In genomic region chr4:182752158-182752910, GRCh38 we compare ENCODE assay signal across 16 cellular contexts.
DNase-seq lines count a peak whose midpoint lies in the region; ATAC-seq, FAIRE-seq and TF ChIP-seq lines count a peak whose summit lies in the region.
"Had no signal": no experiment of that assay in that cellular context is flagged by ENCODE, and none has a peak within 500 bp of the region (broad histone marks: within the 10 kb centered on the region; RNA-seq: fewer than 3 reads in every experiment).

No MANE protein-coding gene starts in this region.

- no peak overlapping the region for H3K4me3 ChIP-seq in astrocyte (ENCODE audit: insufficient read depth, low read depth, low read length)
- no peak overlapping the region for H3K4me3 ChIP-seq in smooth muscle cell
- H3K4me3 ChIP-seq: GM12878, left ventricle myocardium inferior had no signal

- no peak for ATAC-seq in stimulated activated naive CD8-positive, alpha-beta T cell treated with anti-CD3 and anti-CD28 coated beads, Interleukin-15, amount 100 ng/mL, for 72 hours
- ATAC-seq in HG02981 (IDR thresholded peaks at IDR 0.05; ENCODE audit: unreplicated experiment) = no peak
- ATAC-seq: activated CD4-positive, alpha-beta T cell treated with anti-CD3 and anti-CD28 coated beads for 36 hours; GM12878 had no signal

- H3K9ac ChIP-seq in astrocyte (ENCODE audit: low read length) = peak overlapping the region; percentile 63
- peak overlapping the region; percentile 70 for H3K9ac ChIP-seq in smooth muscle cell (ENCODE audit: low read depth)

- H3K36me3 ChIP-seq in astrocyte (ENCODE audit: insufficient read depth, low read length) (peaks cover 13% of the 10 kb centered on the region), smooth muscle cell (ENCODE audit: low read depth) (peaks cover 20% of the 10 kb centered on the region)
- H3K36me3 ChIP-seq: left ventricle myocardium inferior had no signal

- H3F3A ChIP-seq in smooth muscle cell (ENCODE audit: low read depth) = peaks cover 4% of the 10 kb centered on the region

- DNase-seq in HFFc6 = peak; percentile 89
- DNase-seq in astrocyte (ENCODE audit: low read depth) = peak; percentile 94
- peak; percentile 56 for DNase-seq in glomerular endothelial cell (ENCODE audit: extremely low read depth, low read depth, low spot score)
- no peak for DNase-seq in smooth muscle cell (lab: John Stamatoyannopoulos, UW; ENCODE audit: unreplicated experiment)
- DNase-seq in stimulated activated naive CD8-positive, alpha-beta T cell treated with anti-CD3 and anti-CD28 coated beads, Interleukin-15, amount 100 ng/mL, for 72 hours = no peak
- no peak for DNase-seq in RCC 7860 (ENCODE audit: low spot score)
- DNase-seq in HuH-7.5 (ENCODE audit: low spot score) = no peak
- DNase-seq: activated CD4-positive, alpha-beta T cell treated with anti-CD3 and anti-CD28 coated beads for 36 hours; central memory CD4-positive, alpha-beta T cell; left ventricle myocardium inferior; MV-4-11; NCI-H524; posterior cingulate gyrus had no signal

- peaks cover 65% of the 10 kb centered on the region for H3K4me1 Mint-ChIP-seq in HFFc6 (ENCODE audit: low read depth)
- H3K4me1 Mint-ChIP-seq in astrocyte (ENCODE audit: low read depth, unreplicated experiment) = peaks cover 21% of the 10 kb centered on the region
- no peaks in the 10 kb centered on the region for H3K4me1 Mint-ChIP-seq in stimulated activated naive CD8-positive, alpha-beta T cell treated with anti-CD3 and anti-CD28 coated beads, Interleukin-15, amount 100 ng/mL, for 72 hours
- H3K4me1 Mint-ChIP-seq: activated CD4-positive, alpha-beta T cell treated with anti-CD3 and anti-CD28 coated beads for 36 hours had no signal

- no peaks in the 10 kb centered on the region for H3K27me3 ChIP-seq in astrocyte (ENCODE audit: insufficient read depth, low read length)
- no peaks in the 10 kb centered on the region for H3K27me3 ChIP-seq in smooth muscle cell (ENCODE audit: low read depth)

- TF ChIP-seq CTCF in HFFc6 (IDR thresholded peaks at IDR 0.05) = no peak
- no peak for TF ChIP-seq CTCF in astrocyte (IDR thresholded peaks at IDR 0.05; ENCODE audit: insufficient read depth, low read depth, low read length)
- TF ChIP-seq CTCF in smooth muscle cell (IDR thresholded peaks at IDR 0.05; ENCODE audit: borderline replicate concordance, insufficient read depth, poor library complexity, severe bottlenecking) = no peak

- H2AFZ ChIP-seq in astrocyte (ENCODE audit: low read depth, low read length) (no peak overlapping the region), smooth muscle cell (ENCODE audit: low read depth) (no peak overlapping the region)

- H4K20me1 ChIP-seq in astrocyte (ENCODE audit: insufficient read depth, low read length) (no peaks in the 10 kb centered on the region), smooth muscle cell (ENCODE audit: low read depth) (peaks cover 4% of the 10 kb centered on the region)

- H3K27me3 Mint-ChIP-seq in HFFc6 (ENCODE audit: insufficient read depth) (no peaks in the 10 kb centered on the region; the same call in none of the 2 replicates), astrocyte (ENCODE audit: low read depth, unreplicated experiment) (no peaks in the 10 kb centered on the region)
- H3K27me3 Mint-ChIP-seq in stimulated activated naive CD8-positive, alpha-beta T cell treated with anti-CD3 and anti-CD28 coated beads, Interleukin-15, amount 100 ng/mL, for 72 hours = peaks cover 7% of the 10 kb centered on the region
- H3K27me3 Mint-ChIP-seq: activated CD4-positive, alpha-beta T cell treated with anti-CD3 and anti-CD28 coated beads for 36 hours had no signal

- peaks cover 33% of the 10 kb centered on the region for H3K4me1 ChIP-seq in astrocyte (ENCODE audit: insufficient read depth, low read length)
- H3K4me1 ChIP-seq in smooth muscle cell (ENCODE audit: low read depth) = peaks cover 14% of the 10 kb centered on the region
- H3K4me1 ChIP-seq: left ventricle myocardium inferior had no signal

- H3K9me3 ChIP-seq in astrocyte (ENCODE audit: insufficient read depth, low read depth, low read length) = no peaks in the 10 kb centered on the region
- no peaks in the 10 kb centered on the region for H3K9me3 ChIP-seq in smooth muscle cell (replicated peaks; ENCODE audit: low read depth)
- H3K9me3 ChIP-seq: left ventricle myocardium inferior had no signal

- WGBS in smooth muscle cell (ENCODE audit: low lambda C conversion rate) = 81% methylated on average over 2 of the region's 2 CpGs

- H3K27ac Mint-ChIP-seq in HFFc6 = peak overlapping the region; percentile 97
- peak overlapping the region; percentile 95 for H3K27ac Mint-ChIP-seq in astrocyte (ENCODE audit: unreplicated experiment)
- no peak overlapping the region for H3K27ac Mint-ChIP-seq in stimulated activated naive CD8-positive, alpha-beta T cell treated with anti-CD3 and anti-CD28 coated beads, Interleukin-15, amount 100 ng/mL, for 72 hours
- H3K27ac Mint-ChIP-seq: activated CD4-positive, alpha-beta T cell treated with anti-CD3 and anti-CD28 coated beads for 36 hours; activated T-helper 2 cell treated with anti-CD3 and anti-CD28 coated beads, Interferon-gamma antibody, Interleukin-2, Interleukin-4, amounts not matched to agents 10 μg/mL and 5 μg/mL and 100 μg/mL, durations not matched to agents 14 hours and 24 hours and 36 hours had no signal

- FAIRE-seq in astrocyte (lab: Jason Lieb, UNC) (peak; percentile 67), RCC 7860 (lab: Jason Lieb, UNC) (no peak)
- FAIRE-seq: GM12878 had no signal

- peak overlapping the region; percentile 61 for H3K4me2 ChIP-seq in astrocyte (ENCODE audit: low read length)
- peak overlapping the region; percentile 69 for H3K4me2 ChIP-seq in smooth muscle cell

- H3K79me2 ChIP-seq in astrocyte (ENCODE audit: insufficient read depth, low read length) (no peaks in the 10 kb centered on the region), smooth muscle cell (ENCODE audit: low read depth) (peaks cover 3% of the 10 kb centered on the region)

- H3K27ac ChIP-seq in astrocyte (ENCODE audit: low read depth, low read length) (peak overlapping the region; percentile 95), smooth muscle cell (ENCODE audit: low read depth) (peak overlapping the region; percentile 94)
- H3K27ac ChIP-seq: left ventricle myocardium inferior had no signal

- H3K4me3 Mint-ChIP-seq in HFFc6 (peak overlapping the region; percentile 64), astrocyte (ENCODE audit: unreplicated experiment) (no peak overlapping the region)
- no peak overlapping the region for H3K4me3 Mint-ChIP-seq in stimulated activated naive CD8-positive, alpha-beta T cell treated with anti-CD3 and anti-CD28 coated beads, Interleukin-15, amount 100 ng/mL, for 72 hours
- H3K4me3 Mint-ChIP-seq: activated CD4-positive, alpha-beta T cell treated with anti-CD3 and anti-CD28 coated beads for 36 hours had no signal

- no peaks in the 10 kb centered on the region for H3K9me3 Mint-ChIP-seq in HFFc6
- no peaks in the 10 kb centered on the region for H3K9me3 Mint-ChIP-seq in astrocyte (ENCODE audit: unreplicated experiment)
- H3K9me3 Mint-ChIP-seq in stimulated activated naive CD8-positive, alpha-beta T cell treated with anti-CD3 and anti-CD28 coated beads, Interleukin-15, amount 100 ng/mL, for 72 hours = no peaks in the 10 kb centered on the region
- H3K9me3 Mint-ChIP-seq: activated T-helper 2 cell treated with anti-CD3 and anti-CD28 coated beads, Interferon-gamma antibody, Interleukin-2, Interleukin-4, amounts not matched to agents 10 μg/mL and 5 μg/mL and 100 μg/mL, durations not matched to agents 14 hours and 24 hours and 36 hours had no signal

- H3K36me3 Mint-ChIP-seq in HFFc6 (ENCODE audit: low read depth) (peaks cover 16% of the 10 kb centered on the region), astrocyte (ENCODE audit: low read depth, unreplicated experiment) (peaks cover 27% of the 10 kb centered on the region)

Comparison
In these comparisons a context has a peak if more than half of its experiments do, and no peak if none do; other contexts are left out.
1. DNase-seq: peak in HFFc6 (single experiment), astrocyte (single experiment) and glomerular endothelial cell (single experiment); none in smooth muscle cell (single experiment), stimulated activated naive CD8-positive, alpha-beta T cell treated with anti-CD3 and anti-CD28 coated beads, Interleukin-15, amount 100 ng/mL, for 72 hours (0 of 2), RCC 7860 (single experiment) and HuH-7.5 (single experiment).
2. H3K27ac Mint-ChIP-seq: peak in HFFc6 (single experiment) and astrocyte (single experiment); none in stimulated activated naive CD8-positive, alpha-beta T cell treated with anti-CD3 and anti-CD28 coated beads, Interleukin-15, amount 100 ng/mL, for 72 hours (0 of 2).